ENCODE assay signal across 1 cellular context in genomic region chr6:159682265-159682664, GRCh38.
TF ChIP-seq lines count a peak whose summit lies in the region.

No MANE protein-coding gene starts in this region.

TF ChIP-seq in HepG2, 621 proteins besides CTCF, POLR2A, EP300 and RAD21:
- TF ChIP-seq RBFOX2 (IDR thresholded peaks at IDR 0.05; ENCODE audit: low read depth, low read length) (peak; percentile 17; the same call in 1 of the 2 replicates), ZNF839 (CRISPR knock-in tag; IDR thresholded peaks at IDR 0.05; ENCODE audit: borderline replicate concordance) (no peak), ZC3H13 (CRISPR knock-in tag; IDR thresholded peaks at IDR 0.05) (no peak)
TF ChIP-seq in HepG2: peak in this region for 1.
